Comparison of ENCODE assay signal across 24 cellular contexts in genomic region chr1:220432408-220432807, GRCh38.
DNase-seq lines count a peak whose midpoint lies in the region; ATAC-seq, FAIRE-seq and TF ChIP-seq lines count a peak whose summit lies in the region.
"Had no signal": no experiment of that assay in that cellular context is flagged by ENCODE, and none has a peak within 500 bp of the region (broad histone marks: within the 10 kb centered on the region; RNA-seq: fewer than 3 reads in every experiment).

No MANE protein-coding gene starts in this region.

- TF ChIP-seq POLR2A in H1 (IDR thresholded peaks at IDR 0.05; ENCODE audit: control extremely low read depth in 1 of 2, low read depth in 2 of 2, low read length in 2 of 2), result no peak

- no peak for TF ChIP-seq RAD21 in H1 (IDR thresholded peaks at IDR 0.05 in 1 of 2, conservative IDR thresholded peaks at IDR 0.05 in 1 of 2; ENCODE audit: low read depth in 2 of 2, low read length in 2 of 2)

- H2BK120ac ChIP-seq in H1 (replicated peaks; ENCODE audit: low read depth, low read length), result no peak overlapping the region

- 100% methylated on average over 1 of the region's 1 CpG; no CpG with 5 or more reads in 1 of the 2 experiments for WGBS in H1 (ENCODE audit: extremely low coverage in 1 of 2, insufficient coverage in 1 of 2, insufficient read length in 1 of 2, insufficient replicate concordance in 2 of 2, low coverage in 1 of 2, low lambda C conversion rate in 2 of 2, missing lambda C conversion rate in 1 of 2), 2 experiments

- no peaks in the 10 kb centered on the region for H3K27me3 ChIP-seq in H1 (replicated peaks in 1 of 4; ENCODE audit: control insufficient read depth in 3 of 4, extremely low read depth in 1 of 4, insufficient read depth in 3 of 4, low read length in 3 of 4)
- H3K27me3 ChIP-seq: left lung, pancreas, uterus had no signal

- H2BK5ac ChIP-seq in H1 (ENCODE audit: low read depth, low read length), result no peak overlapping the region

- H2AFZ ChIP-seq in H1 (ENCODE audit: low read length), result no peak overlapping the region

- POLR2A ChIA-PET in H1 (lab: Charles Lee; ENCODE audit: partially characterized antibody), result no interaction called here

- no peak overlapping the region for H4K5ac ChIP-seq in H1 (ENCODE audit: insufficient read length, low read depth, low read length)

- H4K20me1 ChIP-seq in H1 (replicated peaks in 1 of 2; ENCODE audit: control insufficient read depth in 1 of 2, insufficient read depth in 2 of 2, low read length in 2 of 2), result no peaks in the 10 kb centered on the region

- H3K9ac ChIP-seq in H1 (replicated peaks in 1 of 4; ENCODE audit: extremely low read depth in 1 of 4, low read depth in 3 of 4, low read length in 3 of 4), result no peak overlapping the region

- H3K14ac ChIP-seq in H1 (ENCODE audit: insufficient read length), result no peak overlapping the region

- H3K36me3 Mint-ChIP-seq in endothelial cell (ENCODE audit: low read depth, unreplicated experiment), result no peaks in the 10 kb centered on the region
- H3K36me3 Mint-ChIP-seq: mesothelial cell of epicardium; natural killer cell treated with Interleukin-12 subunit alpha and Interleukin-12 subunit beta and Interleukin-15 and Interleukin-18, amount 100 ng/mL, for 72 hours had no signal

- DNase-seq in DMS53 treated with DMSO at 0.1 percent for 48 hours (lab: John Stamatoyannopoulos, UW; ENCODE audit: unreplicated experiment), result peak; percentile 94
- peak; percentile 11 for DNase-seq in M059J (ENCODE audit: low read depth)
- no peak for DNase-seq in H1 (ENCODE audit: low read depth in 1 of 2, low spot score in 2 of 2)
- DNase-seq in myocyte (ENCODE audit: low read depth), result peak; percentile 68
- no peak for DNase-seq in endothelial cell (ENCODE audit: low spot score)
- DNase-seq in activated CD8-positive, alpha-beta memory T cell treated with anti-CD3 and anti-CD28 coated beads, Interleukin-2, amount 50 U/mL, for 4 hours, result no peak
- DNase-seq: activated CD8-positive, alpha-beta T cell treated with anti-CD3 and anti-CD28 coated beads, Interleukin-2, amount 10 ng/mL, durations not matched to agents 7 days and 5 days; activated naive CD4-positive, alpha-beta T cell treated with Interleukin-2 at 50 U/mL for 16 hours; activated T-cell treated with anti-CD3 and anti-CD28 coated beads, Interleukin-2, amount 50 U/mL, for 1 hour; DMS153; head of caudate nucleus; Karpas-422; left lung; NCI-H1105 treated with DMSO at 0.1 percent for 48 hours; NCI-H2107; NCI-H524 treated with DMSO at 0.1 percent for 48 hours; pancreas; uterus had no signal

- H3K23ac ChIP-seq in H1 (ENCODE audit: insufficient read length), result no peak overlapping the region

- no peaks in the 10 kb centered on the region for H3K23me2 ChIP-seq in H1 (ENCODE audit: low read depth, low read length)

- no peak for TF ChIP-seq EP300 in H1 (IDR thresholded peaks at IDR 0.05; ENCODE audit: borderline replicate concordance in 1 of 2, low read depth in 2 of 2, low read length in 2 of 2)

- no peak overlapping the region for H3K4me3 ChIP-seq in H1 (ENCODE audit: extremely low read depth in 1 of 4, insufficient read depth in 2 of 4, low read depth in 3 of 4, low read length in 4 of 4)
- H3K4me3 ChIP-seq: coronary artery, left lung, pancreas, uterus had no signal

- no peaks in the 10 kb centered on the region for H3K36me3 ChIP-seq in H1 (ENCODE audit: control insufficient read depth in 2 of 4, insufficient read depth in 4 of 4, low read length in 3 of 4)
- H3K36me3 ChIP-seq: left lung, pancreas, uterus had no signal

- H3K4me1 Mint-ChIP-seq in endothelial cell (ENCODE audit: unreplicated experiment), result peaks cover 10% of the 10 kb centered on the region

- H3K9me3 ChIP-seq in H1 (ENCODE audit: insufficient read depth in 2 of 2, low read depth in 1 of 2, low read length in 1 of 2), result no peaks in the 10 kb centered on the region
- H3K9me3 ChIP-seq: left lung, pancreas, uterus had no signal

- no peaks in the 10 kb centered on the region for H3K9me3 Mint-ChIP-seq in endothelial cell (ENCODE audit: unreplicated experiment)
- H3K9me3 Mint-ChIP-seq: mesothelial cell of epicardium had no signal

- no peak overlapping the region for H3K18ac ChIP-seq in H1 (ENCODE audit: extremely low read depth, low read length)

- no peak overlapping the region for H2AK5ac ChIP-seq in H1 (ENCODE audit: low read depth, low read length)

- TF ChIP-seq CTCF in H1 (IDR thresholded peaks at IDR 0.05; ENCODE audit: control extremely low read depth in 1 of 3, insufficient read depth in 1 of 3, low read depth in 1 of 3, low read length in 3 of 3) (no peak), endothelial cell (IDR thresholded peaks at IDR 0.05; ENCODE audit: unreplicated experiment) (no peak)

- H2BK20ac ChIP-seq in H1 (ENCODE audit: low read length), result no peak overlapping the region

- ATAC-seq in HG03354 (IDR thresholded peaks at IDR 0.05; ENCODE audit: poor library complexity, severe bottlenecking, unreplicated experiment), result no peak
- no peak for ATAC-seq in HG03432 (IDR thresholded peaks at IDR 0.05; ENCODE audit: unreplicated experiment)
- ATAC-seq: activated CD8-positive, alpha-beta T cell treated with anti-CD3 and anti-CD28 coated beads, Interleukin-2, amount 10 ng/mL, durations not matched to agents 7 days and 5 days; left lung; natural killer cell treated with Interleukin-12 subunit alpha and Interleukin-12 subunit beta and Interleukin-15 and Interleukin-18, amount 100 ng/mL, for 72 hours; pancreas; sciatic nerve had no signal

- H3K56ac ChIP-seq in H1 (replicated peaks; ENCODE audit: insufficient read length, low read depth, low read length), result no peak overlapping the region

- FAIRE-seq in H1 (lab: Jason Lieb, UNC), result no peak
- FAIRE-seq: pancreas had no signal

- H4K8ac ChIP-seq in H1 (ENCODE audit: extremely low read depth, insufficient read depth, low read length), result no peak overlapping the region

- no peaks in the 10 kb centered on the region for H3K79me2 ChIP-seq in H1 (ENCODE audit: control insufficient read depth in 1 of 2, insufficient read depth in 2 of 2, low read length in 2 of 2)

- H2BK12ac ChIP-seq in H1 (ENCODE audit: low read depth, low read length), result no peak overlapping the region

- H3K4ac ChIP-seq in H1 (replicated peaks; ENCODE audit: insufficient read length, low read depth, low read length), result peak overlapping the region; percentile 41

- H3K27ac Mint-ChIP-seq in endothelial cell (ENCODE audit: unreplicated experiment), result no peak overlapping the region
- H3K27ac Mint-ChIP-seq: activated CD8-positive, alpha-beta T cell treated with anti-CD3 and anti-CD28 coated beads, Interleukin-2, amount 10 ng/mL, durations not matched to agents 7 days and 5 days; mesothelial cell of epicardium; natural killer cell treated with Interleukin-12 subunit alpha and Interleukin-12 subunit beta and Interleukin-15 and Interleukin-18, amount 100 ng/mL, for 72 hours had no signal

- H2BK15ac ChIP-seq in H1 (ENCODE audit: low read length), result no peak overlapping the region

- H3K27me3 Mint-ChIP-seq in endothelial cell (ENCODE audit: unreplicated experiment), result no peaks in the 10 kb centered on the region

- no peak overlapping the region for H3K27ac ChIP-seq in H1 (ENCODE audit: low read depth, low read length)
- H3K27ac ChIP-seq: coronary artery, left lung, pancreas, uterus had no signal

- H3K4me3 Mint-ChIP-seq in endothelial cell (ENCODE audit: unreplicated experiment), result no peak overlapping the region
- H3K4me3 Mint-ChIP-seq: activated CD8-positive, alpha-beta T cell treated with anti-CD3 and anti-CD28 coated beads, Interleukin-2, amount 10 ng/mL, durations not matched to agents 7 days and 5 days; mesothelial cell of epicardium; natural killer cell treated with Interleukin-12 subunit alpha and Interleukin-12 subunit beta and Interleukin-15 and Interleukin-18, amount 100 ng/mL, for 72 hours had no signal

- no peaks in the 10 kb centered on the region for H3K79me1 ChIP-seq in H1 (ENCODE audit: low read depth, low read length)

- no peak overlapping the region for H3K4me2 ChIP-seq in H1 (ENCODE audit: insufficient read depth in 1 of 2, low read depth in 2 of 2, low read length in 2 of 2)

- peaks cover 0 to 4% (median 2%) of the 10 kb centered on the region in 4 experiments; a peak in 3 of 7 replicates for H3K4me1 ChIP-seq in H1 (replicated peaks in 1 of 4; ENCODE audit: control insufficient read depth in 3 of 4, insufficient read depth in 4 of 4, low read length in 3 of 4)
- H3K4me1 ChIP-seq: left lung, pancreas, uterus had no signal

- no peak overlapping the region for H4K91ac ChIP-seq in H1 (replicated peaks; ENCODE audit: insufficient read length, low read length)

- CTCF ChIA-PET in H1 (lab: Charles Lee; ENCODE audit: partially characterized antibody), result interaction anchor here (0.7 to 2.1 kb wide), 7 partner anchors 8 to 136 kb away, joined by 3 to 6 read pairs (median 4); no protein-coding TSS in a partner anchor

TF ChIP-seq in H1, 55 proteins besides CTCF, POLR2A, EP300 and RAD21:
- TF ChIP-seq TCF12 (IDR thresholded peaks at IDR 0.05; ENCODE audit: low read depth, low read length) (no peak), YY1 (IDR thresholded peaks at IDR 0.05; ENCODE audit: low read depth, low read length) (no peak), CEBPB (IDR thresholded peaks at IDR 0.05; ENCODE audit: low read depth, low read length) (no peak), RNF2 (IDR thresholded peaks at IDR 0.05; ENCODE audit: borderline replicate concordance, low read depth, low read length, missing control alignments, poor library complexity, severe bottlenecking) (no peak), RFX5 (IDR thresholded peaks at IDR 0.05; ENCODE audit: borderline replicate concordance, low read depth, low read length) (no peak)
TF ChIP-seq in H1: peak in this region for 0.

Comparison
In these comparisons a context has a peak if more than half of its experiments do, and no peak if none do; other contexts are left out.
1. DNase-seq: peak in DMS53 treated with DMSO at 0.1 percent for 48 hours (single experiment), M059J (single experiment) and myocyte (single experiment); none in H1 (0 of 2), endothelial cell (single experiment) and activated CD8-positive, alpha-beta memory T cell treated with anti-CD3 and anti-CD28 coated beads, Interleukin-2, amount 50 U/mL, for 4 hours (single experiment).